In the genomic region with DNA sequence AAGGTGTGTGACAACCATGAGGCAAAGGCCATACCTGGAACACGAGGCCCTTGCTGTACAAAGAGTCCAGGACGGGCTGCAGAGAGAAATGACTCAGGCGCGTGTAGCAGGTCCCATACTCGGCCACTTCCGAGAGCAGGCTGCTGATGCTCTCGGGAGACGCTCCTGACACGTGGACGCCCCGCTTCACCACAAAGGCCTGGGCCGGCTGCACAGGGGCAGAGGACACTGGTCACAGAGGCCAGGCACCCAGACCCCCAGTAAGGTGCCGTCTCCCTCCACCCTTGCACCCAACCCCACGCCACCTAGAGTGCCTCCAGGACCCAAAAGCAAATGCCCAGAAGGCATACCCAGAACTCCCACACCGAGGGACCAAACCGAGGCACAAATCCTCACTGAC, we compare ENCODE assay signal across 28 cellular contexts.
"Had no signal": no experiment of that assay in that cellular context is flagged by ENCODE, and none has a peak within 500 bp of the region (broad histone marks: within the 10 kb centered on the region; RNA-seq: fewer than 3 reads in every experiment).

No MANE protein-coding gene starts in this region.

- H2AFZ ChIP-seq: parathyroid adenoma had no signal

- H3K27me3 ChIP-seq: gastrocnemius medialis, heart left ventricle, right lobe of liver, testis, tibial artery, upper lobe of left lung had no signal

- H3K9ac ChIP-seq: parathyroid adenoma had no signal

- H3K9me3 Mint-ChIP-seq: effector memory CD8-positive, alpha-beta T cell; immature natural killer cell; memory B cell; natural killer cell; stimulated activated memory B cell treated with anti-CD40 and anti-IgM and Interleukin-4, amounts not matched to agents 10 μg/mL and 1 μg/mL and 100 μg/mL, for 72 hours had no signal

- H3K9me3 ChIP-seq: gastrocnemius medialis, heart left ventricle, left ventricle myocardium inferior, right lobe of liver, testis, tibial artery, upper lobe of left lung had no signal

- H3K27ac ChIP-seq: gastrocnemius medialis, heart left ventricle, left ventricle myocardium inferior, parathyroid adenoma, right lobe of liver, testis, tibial artery, upper lobe of left lung had no signal

- H3K4me1 ChIP-seq: gastrocnemius medialis, heart left ventricle, left ventricle myocardium inferior, parathyroid adenoma, right lobe of liver, testis, tibial artery, upper lobe of left lung had no signal

- H3K4me2 ChIP-seq: smooth muscle cell had no signal

- ATAC-seq: effector memory CD8-positive, alpha-beta T cell; gastrocnemius medialis; heart left ventricle; left colon; natural killer cell; right lobe of liver; stimulated activated memory B cell treated with anti-CD40 and anti-IgM and Interleukin-4, amounts not matched to agents 10 μg/mL and 1 μg/mL and 100 μg/mL, for 72 hours; stimulated activated naive CD8-positive, alpha-beta T cell treated with anti-CD3 and anti-CD28 coated beads, Interleukin-15, Interleukin-2, amounts not matched to agents 100 U/mL and 50 U/mL, for 24 hours had no signal

- FAIRE-seq: endometrium, urothelium cell line had no signal

- DNase-seq: cerebellar nuclear complex; cortex of kidney; effector memory CD8-positive, alpha-beta T cell; gastrocnemius medialis; heart left ventricle; hippocampal formation; immature natural killer cell; islet precursor cell; kidney glomerular epithelial cell; left colon; left ventricle myocardium inferior; natural killer cell; stimulated activated CD4-positive, alpha-beta T cell treated with anti-CD3 and anti-CD28 coated beads, Interleukin-2, amount 100 ng/mL, for 24 hours; stimulated activated CD4-positive, alpha-beta T cell treated with anti-CD3 and anti-CD28 coated beads, Interleukin-4, amount 100 ng/mL, for 24 hours; stimulated activated naive CD8-positive, alpha-beta T cell treated with anti-CD3 and anti-CD28 coated beads, Interleukin-15, Interleukin-2, amounts not matched to agents 100 U/mL and 50 U/mL, for 24 hours; substantia nigra; testis; tibial artery had no signal

- H3K27me3 Mint-ChIP-seq: effector memory CD8-positive, alpha-beta T cell; memory B cell; progenitor cell of endocrine pancreas; stimulated activated memory B cell treated with anti-CD40 and anti-IgM and Interleukin-4, amounts not matched to agents 10 μg/mL and 1 μg/mL and 100 μg/mL, for 72 hours had no signal

- H3K27ac Mint-ChIP-seq: progenitor cell of endocrine pancreas; stimulated activated memory B cell treated with anti-CD40 and anti-IgM and Interleukin-4, amounts not matched to agents 10 μg/mL and 1 μg/mL and 100 μg/mL, for 72 hours had no signal

- H3K4me3 ChIP-seq: gastrocnemius medialis, heart left ventricle, left ventricle myocardium inferior, lung, right lobe of liver, smooth muscle cell, testis, tibial artery, upper lobe of left lung had no signal

- H3K4me3 Mint-ChIP-seq: effector memory CD8-positive, alpha-beta T cell; immature natural killer cell; memory B cell; natural killer cell; stimulated activated memory B cell treated with anti-CD40 and anti-IgM and Interleukin-4, amounts not matched to agents 10 μg/mL and 1 μg/mL and 100 μg/mL, for 72 hours had no signal
